In the genomic region with DNA sequence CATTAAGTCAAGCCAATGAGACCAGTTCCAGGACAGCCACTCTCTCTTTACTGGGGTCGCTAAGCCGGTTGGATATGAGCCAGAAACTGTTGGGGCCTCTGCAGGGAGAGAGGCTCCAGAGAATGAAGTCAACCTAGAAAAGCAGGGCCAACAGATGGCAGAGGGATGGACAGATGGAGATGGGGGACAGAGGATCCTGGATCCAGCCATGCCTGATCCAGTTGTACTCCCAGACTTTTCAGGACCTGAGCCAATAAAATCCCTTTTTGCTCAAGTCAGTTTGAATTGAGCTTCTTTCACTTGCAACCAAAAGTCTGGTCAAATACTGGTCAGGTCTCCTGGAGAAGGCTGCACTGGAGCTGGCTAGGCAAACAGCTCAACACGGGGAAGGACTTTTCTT, we compare ENCODE assay signal across 9 cellular contexts. TPM values are rescaled to one million over a fixed set of nuclear protein-coding genes. Genes with fewer than 3 reads are reported as not detected.
DNase-seq lines count a peak whose midpoint lies in the region; ATAC-seq, FAIRE-seq and TF ChIP-seq lines count a peak whose summit lies in the region.
"Had no signal": no experiment of that assay in that cellular context is flagged by ENCODE, and none has a peak within 500 bp of the region (broad histone marks: within the 10 kb centered on the region; RNA-seq: fewer than 3 reads in every experiment).

No MANE protein-coding gene starts in this region.

- intact Hi-C loops in lower lobe of right lung (cut with DNase I) (no loop called here), ascending aorta (cut with DNase I) (loop anchor here (5.0 kb wide), 2 partner anchors 63 to 477 kb away; partner anchors contain the start of gene SSBP3)

- FAIRE-seq in A549 (lab: Jason Lieb, UNC) (no peak), astrocyte (lab: Jason Lieb, UNC) (no peak)

- no peaks in the 10 kb centered on the region for H3K27me3 Mint-ChIP-seq in astrocyte (ENCODE audit: low read depth, unreplicated experiment)

- peaks cover 29% of the 10 kb centered on the region for H3K4me1 Mint-ChIP-seq in astrocyte (ENCODE audit: low read depth, unreplicated experiment)

- TF ChIP-seq POLR2A in A549 (IDR thresholded peaks at IDR 0.05; ENCODE audit: low read length) = no peak

- H3K79me2 ChIP-seq in astrocyte (ENCODE audit: insufficient read depth, low read length) (peaks cover 49% of the 10 kb centered on the region), osteoblast (ENCODE audit: insufficient read depth, low read length) (peaks cover 72% of the 10 kb centered on the region)

- ATAC-seq in A549 (no peak), lower lobe of right lung (no peak), HG02852 (IDR thresholded peaks at IDR 0.05; ENCODE audit: unreplicated experiment) (no peak)

- TF ChIP-seq CTCF in A549 (IDR thresholded peaks at IDR 0.05) = no peak
- TF ChIP-seq CTCF in astrocyte (IDR thresholded peaks at IDR 0.05; ENCODE audit: insufficient read depth, low read depth, low read length) = no peak
- TF ChIP-seq CTCF in lower lobe of right lung (IDR thresholded peaks at IDR 0.05) = no peak
- TF ChIP-seq CTCF in ascending aorta (IDR thresholded peaks at IDR 0.05) = no peak
- no peak for TF ChIP-seq CTCF in osteoblast (IDR thresholded peaks at IDR 0.05; ENCODE audit: extremely low read depth, low read depth, low read length)

- H3K27ac Mint-ChIP-seq in astrocyte (ENCODE audit: unreplicated experiment) = peak overlapping the region; percentile 27

- CTCF ChIA-PET in A549 (lab: Yijun Ruan, JAX) = interaction anchor here (1.8 kb wide), 1 partner anchor 34 kb away, joined by 4 read pairs; no protein-coding TSS in a partner anchor

- H3K4me1 ChIP-seq in A549 = peaks cover 58% of the 10 kb centered on the region
- peaks cover 24% of the 10 kb centered on the region for H3K4me1 ChIP-seq in HUES64 (ENCODE audit: insufficient read depth, low read length)
- H3K4me1 ChIP-seq in astrocyte (ENCODE audit: insufficient read depth, low read length) = peaks cover 44% of the 10 kb centered on the region
- peaks cover 18% of the 10 kb centered on the region for H3K4me1 ChIP-seq in lower lobe of right lung
- H3K4me1 ChIP-seq in ascending aorta = peaks cover 0 to 5% of the 10 kb centered on the region in 2 donors
- peaks cover 37% of the 10 kb centered on the region for H3K4me1 ChIP-seq in osteoblast (ENCODE audit: insufficient read depth, low read length)

- H3K9ac ChIP-seq in HUES64 (ENCODE audit: low read depth, low read length) = no peak overlapping the region
- H3K9ac ChIP-seq in astrocyte (ENCODE audit: low read length) = no peak overlapping the region

- peaks cover 55% of the 10 kb centered on the region for H4K20me1 ChIP-seq in astrocyte (ENCODE audit: insufficient read depth, low read length)
- H4K20me1 ChIP-seq in osteoblast (ENCODE audit: insufficient read depth, low read length) = peaks cover 28% of the 10 kb centered on the region

- no peak for DNase-seq in A549 (ENCODE audit: low read depth in 1 of 2, low spot score in 1 of 2)
- no peak for DNase-seq in astrocyte (ENCODE audit: low read depth)
- DNase-seq in lower lobe of right lung = no peak
- no peak for DNase-seq in iPS-NIHi11 (ENCODE audit: low spot score)
- DNase-seq in ascending aorta (ENCODE audit: low spot score in 2 of 2) = no peak
- no peak for DNase-seq in osteoblast (ENCODE audit: insufficient read length, low spot score, missing footprints)
- DNase-seq: thyroid gland had no signal

- POLR2A ChIA-PET in A549 (lab: Yijun Ruan, JAX) = no interaction called here

- peak overlapping the region; percentile 64 to 73; a peak in 3 of 6 replicates for H3K27ac ChIP-seq in A549
- no peak overlapping the region for H3K27ac ChIP-seq in HUES64 (ENCODE audit: low read depth, low read length)
- no peak overlapping the region for H3K27ac ChIP-seq in astrocyte (ENCODE audit: low read depth, low read length)
- no peak overlapping the region for H3K27ac ChIP-seq in lower lobe of right lung
- H3K27ac ChIP-seq in ascending aorta = no peak overlapping the region
- no peak overlapping the region for H3K27ac ChIP-seq in osteoblast (ENCODE audit: low read depth, low read length)
- H3K27ac ChIP-seq: thyroid gland had no signal

- no peak for TF ChIP-seq EP300 in A549 (IDR thresholded peaks at IDR 0.05)

- H3K9me3 Mint-ChIP-seq in astrocyte (ENCODE audit: unreplicated experiment) = peaks cover 2% of the 10 kb centered on the region

- no peaks in the 10 kb centered on the region for H3K27me3 ChIP-seq in HUES64 (ENCODE audit: insufficient read depth, low read length)
- H3K27me3 ChIP-seq in astrocyte (ENCODE audit: insufficient read depth, low read length) = no peaks in the 10 kb centered on the region
- H3K27me3 ChIP-seq in lower lobe of right lung (ENCODE audit: low read depth) = peaks cover 8% of the 10 kb centered on the region
- H3K27me3 ChIP-seq in ascending aorta = no peaks in the 10 kb centered on the region
- H3K27me3 ChIP-seq in osteoblast (ENCODE audit: insufficient read depth, low read length) = no peaks in the 10 kb centered on the region
- H3K27me3 ChIP-seq: thyroid gland had no signal

- TF ChIP-seq RAD21 in A549 (conservative IDR thresholded peaks at IDR 0.05 in 1 of 2, IDR thresholded peaks at IDR 0.05 in 1 of 2) = no peak

- peak overlapping the region; percentile 96 for H3K4me3 Mint-ChIP-seq in astrocyte (ENCODE audit: unreplicated experiment)

- H3K36me3 Mint-ChIP-seq in astrocyte (ENCODE audit: low read depth, unreplicated experiment) = peaks cover 10% of the 10 kb centered on the region

- peaks cover 61% of the 10 kb centered on the region for H3K36me3 ChIP-seq in HUES64 (ENCODE audit: insufficient read depth, low read length)
- peaks cover 17% of the 10 kb centered on the region for H3K36me3 ChIP-seq in astrocyte (ENCODE audit: insufficient read depth, low read length)
- peaks cover 18% of the 10 kb centered on the region for H3K36me3 ChIP-seq in lower lobe of right lung
- peaks cover 0 to 3% of the 10 kb centered on the region in 2 donors for H3K36me3 ChIP-seq in ascending aorta
- peaks cover 23% of the 10 kb centered on the region for H3K36me3 ChIP-seq in osteoblast (ENCODE audit: insufficient read depth, low read length)
- H3K36me3 ChIP-seq: thyroid gland had no signal

- peak overlapping the region; percentile 82 for H3K4me2 ChIP-seq in A549
- H3K4me2 ChIP-seq in astrocyte (ENCODE audit: low read length) = peak overlapping the region; percentile 99
- no peak overlapping the region for H3K4me2 ChIP-seq in osteoblast (ENCODE audit: insufficient read depth, low read length)

- no peak overlapping the region for H2AFZ ChIP-seq in astrocyte (ENCODE audit: low read depth, low read length)
- no peak overlapping the region for H2AFZ ChIP-seq in osteoblast (ENCODE audit: low read length)

- WGBS in A549 (ENCODE audit: missing lambda C conversion rate) = 96% methylated on average over 3 of the region's 3 CpGs
- WGBS in HUES64 = 85% methylated on average over 3 of the region's 3 CpGs

- no peaks in the 10 kb centered on the region for H3K9me3 ChIP-seq in A549
- H3K9me3 ChIP-seq in HUES64 (ENCODE audit: insufficient read depth, low read depth, low read length) = no peaks in the 10 kb centered on the region
- no peaks in the 10 kb centered on the region for H3K9me3 ChIP-seq in astrocyte (ENCODE audit: insufficient read depth, low read depth, low read length)
- no peaks in the 10 kb centered on the region for H3K9me3 ChIP-seq in lower lobe of right lung
- H3K9me3 ChIP-seq in ascending aorta = peaks cover 0 to 4% of the 10 kb centered on the region in 2 donors
- no peaks in the 10 kb centered on the region for H3K9me3 ChIP-seq in osteoblast (ENCODE audit: low read depth, low read length)
- H3K9me3 ChIP-seq: thyroid gland had no signal

- H3K4me3 ChIP-seq in A549 (no peak overlapping the region), HUES64 (ENCODE audit: low read length) (peak overlapping the region; percentile 94; the same call in 1 of the 2 replicates), astrocyte (ENCODE audit: insufficient read depth, low read depth, low read length) (no peak overlapping the region), lower lobe of right lung (peak overlapping the region; percentile 86), ascending aorta (no peak overlapping the region), osteoblast (ENCODE audit: insufficient read depth, low read length) (no peak overlapping the region)
- H3K4me3 ChIP-seq: thyroid gland had no signal

TF ChIP-seq in A549, 52 proteins besides CTCF, POLR2A, EP300 and RAD21:
- TF ChIP-seq PBX3 (IDR thresholded peaks at IDR 0.05) = no peak

RNA-seq across cellular contexts. Expression of gene DHCR24, which starts 2.2 kb away (rescaled TPM):
- polyA plus RNA-seq in A549 (2011; rRNA removed) (29.9 and 60.3 TPM in 2 replicates), A549 (2017; fragmentation: RNase III; extraction: RNeasy Plus Mini Kit Qiagen cat#74134 plus additional on column Dnase treatment) (20.4 to 33.3 TPM (median 30.2 TPM) in 3 replicates)
- 18.5 and 20.6 TPM in 2 replicates for polyA plus RNA-seq in A549 (2012; cell fraction: cytosol; rRNA removed)
- polyA plus RNA-seq in A549 (2012; cell fraction: nucleus; rRNA removed) = 32.5 and 39.4 TPM in 2 replicates
- polyA minus RNA-seq in A549 (2011; rRNA and poly(A)+ RNA removed) = 126 and 134 TPM in 2 replicates
- 345 TPM for polyA plus RNA-seq in HUES64 (2013, experiment 1 of 2)
- 300 TPM for polyA plus RNA-seq in HUES64 (2013, experiment 2 of 2)
- total RNA-seq in astrocyte (116 and 168 TPM in 2 replicates), lower lobe of right lung (674 TPM), ascending aorta (16.6 TPM), osteoblast (151 and 168 TPM in 2 replicates)

Comparison
In these comparisons a context has a peak if more than half of its experiments do, and no peak if none do; other contexts are left out.
1. H3K27ac ChIP-seq: peak in A549 (2 of 2); none in HUES64 (single experiment), astrocyte (single experiment), lower lobe of right lung (single experiment), ascending aorta (0 of 2) and osteoblast (single experiment).
2. H3K4me3 ChIP-seq: peak in HUES64 (single experiment) and lower lobe of right lung (single experiment); none in A549 (single experiment), astrocyte (single experiment), ascending aorta (0 of 2) and osteoblast (single experiment).